20 cellular contexts compared by ENCODE assay signal in genomic region chr1:207985190-207985589, GRCh38.
DNase-seq lines count a peak whose midpoint lies in the region; ATAC-seq, FAIRE-seq and TF ChIP-seq lines count a peak whose summit lies in the region.
"Had no signal": no experiment of that assay in that cellular context is flagged by ENCODE, and none has a peak within 500 bp of the region (broad histone marks: within the 10 kb centered on the region; RNA-seq: fewer than 3 reads in every experiment).

No MANE protein-coding gene starts in this region.

- in situ Hi-C loops in K562 (cut with MboI) = no loop called here

- H4K20me1 ChIP-seq in K562 (replicated peaks; ENCODE audit: control insufficient read depth, insufficient read depth, low read length) = no peaks in the 10 kb centered on the region
- H4K20me1 ChIP-seq: BLaER1 had no signal

- no peaks in the 10 kb centered on the region for H3K9me3 ChIP-seq in A549
- no peaks in the 10 kb centered on the region for H3K9me3 ChIP-seq in K562 (replicated peaks; ENCODE audit: control insufficient read depth, insufficient read depth, low read depth, low read length)
- H3K9me3 ChIP-seq: BE2C, BLaER1, Caco-2 had no signal

- FAIRE-seq in A549 (lab: Jason Lieb, UNC) = peak; percentile 7
- FAIRE-seq in K562 (lab: Jason Lieb, UNC) = no peak
- FAIRE-seq: D721Med, G401.6, GM12891, GM19239 had no signal

- H3K27me3 ChIP-seq in K562 (ENCODE audit: control insufficient read depth in 2 of 2, insufficient read depth in 2 of 2, low read length in 2 of 2) = peaks cover 31 to 50% of the 10 kb centered on the region in 2 experiments
- H3K27me3 ChIP-seq: BE2C, BLaER1 had no signal

- H3K36me3 ChIP-seq in K562 (ENCODE audit: control insufficient read depth, insufficient read depth, low read length) = no peaks in the 10 kb centered on the region
- H3K36me3 ChIP-seq: BE2C, BLaER1 had no signal

- H3K4me3 ChIP-seq in A549 (no peak overlapping the region), K562 (no peak overlapping the region)
- H3K4me3 ChIP-seq: BLaER1 had no signal

- TF ChIP-seq POLR2A in A549 (IDR thresholded peaks at IDR 0.05; ENCODE audit: low read length) = no peak
- no peak for TF ChIP-seq POLR2A in K562 (conservative IDR thresholded peaks at IDR 0.05)

- no peak for TF ChIP-seq CTCF in A549 (IDR thresholded peaks at IDR 0.05)
- no peak for TF ChIP-seq CTCF in K562 (IDR thresholded peaks at IDR 0.05 in 2 of 3, conservative IDR thresholded peaks at IDR 0.05 in 1 of 3; ENCODE audit: insufficient read depth in 2 of 3, low read depth in 1 of 3, low read length in 3 of 3)

- intact Hi-C loops in K562 (cut with micrococcal nuclease) = no loop called here

- WGBS in A549 (ENCODE audit: missing lambda C conversion rate) = 68% methylated on average over 4 of the region's 4 CpGs
- WGBS in K562 (ENCODE audit: insufficient coverage, low coverage, missing lambda C conversion rate) = 0% methylated on average over 4 of the region's 4 CpGs

- TF ChIP-seq EP300 in A549 (IDR thresholded peaks at IDR 0.05) (no peak), K562 (IDR thresholded peaks at IDR 0.05; ENCODE audit: low read length) (no peak)

- no peak overlapping the region for H3K4me2 ChIP-seq in A549
- no peak overlapping the region for H3K4me2 ChIP-seq in K562 (ENCODE audit: insufficient read depth, low read length)
- H3K4me2 ChIP-seq: BLaER1 had no signal

- no peaks in the 10 kb centered on the region for H3K79me2 ChIP-seq in K562 (ENCODE audit: control insufficient read depth, insufficient read depth, low read length)

- CTCF ChIA-PET in A549 (lab: Yijun Ruan, JAX) (interaction anchor here (1.2 to 2.6 kb wide), 2 partner anchors 13 to 16 kb away, joined by 4 to 9 read pairs; no protein-coding TSS in a partner anchor), K562 (lab: Yijun Ruan, JAX; ENCODE audit: low intra/inter-chr PET ratio) (no interaction called here)

- no peaks in the 10 kb centered on the region for H3K9me1 ChIP-seq in K562 (ENCODE audit: control insufficient read depth, insufficient read depth, low read length)

- no peak for DNase-seq in A549 (ENCODE audit: low read depth in 1 of 2, low spot score in 1 of 2)
- DNase-seq in K562 (ENCODE audit: extremely low read depth in 1 of 4, low spot score in 3 of 4) = no peak
- peak; percentile 7 for DNase-seq in fibroblast of peridontal ligament (ENCODE audit: extremely low read depth)
- no peak for DNase-seq in amniotic stem cell (lab: John Stamatoyannopoulos, UW)
- DNase-seq: ACHN; BE2C; Caco-2; Calu3; CD4-positive, alpha-beta T cell; CD8-positive, alpha-beta T cell; DMS79 treated with DMSO at 0.1 percent for 48 hours; GF-D8 had no signal

- H3K27ac ChIP-seq in A549 (no peak overlapping the region), K562 (ENCODE audit: extremely low read depth, low read depth, low read length) (no peak overlapping the region)
- H3K27ac ChIP-seq: 22Rv1, BLaER1, C4-2B had no signal

- TF ChIP-seq RAD21 in A549 (conservative IDR thresholded peaks at IDR 0.05 in 1 of 2, IDR thresholded peaks at IDR 0.05 in 1 of 2) = no peak
- TF ChIP-seq RAD21 in K562 (CRISPR knock-in tag; conservative IDR thresholded peaks at IDR 0.05 in 1 of 2, IDR thresholded peaks at IDR 0.05 in 1 of 2) = no peak

- no peaks in the 10 kb centered on the region for H3K4me1 ChIP-seq in A549
- H3K4me1 ChIP-seq in K562 (replicated peaks in 1 of 2; ENCODE audit: control insufficient read depth in 2 of 2, insufficient read depth in 2 of 2, low read length in 2 of 2) = peaks cover 0 to 3% of the 10 kb centered on the region in 2 experiments; a peak in 1 of 5 replicates
- H3K4me1 ChIP-seq: BE2C, BLaER1, Caco-2 had no signal

- ATAC-seq in A549 = no peak
- no peak for ATAC-seq in K562
- no peak for ATAC-seq in GM21423 (IDR thresholded peaks at IDR 0.05; ENCODE audit: unreplicated experiment)
- ATAC-seq: CD8-positive, alpha-beta T cell had no signal

- H2AFZ ChIP-seq in K562 (ENCODE audit: low read depth, low read length) = no peak overlapping the region

- BruUV-seq in K562 (replicated peaks; lab: Mats Ljungman, UMichigan) = no TSS peak

- no peak overlapping the region for H3K9ac ChIP-seq in K562 (ENCODE audit: insufficient read depth in 1 of 2, low read depth in 2 of 2, low read length in 2 of 2)
- H3K9ac ChIP-seq: BLaER1 had no signal

- POLR2A ChIA-PET in A549 (lab: Yijun Ruan, JAX) = no interaction called here
- POLR2A ChIA-PET in K562 (lab: Yijun Ruan, JAX) = interaction anchor here (0.6 to 1.6 kb wide), 2 partner anchors 9 to 15 kb away, joined by 3 to 5 read pairs; no protein-coding TSS in a partner anchor

TF ChIP-seq in A549, 52 proteins besides CTCF, POLR2A, EP300 and RAD21:
- TF ChIP-seq ZFP36 (IDR thresholded peaks at IDR 0.05; ENCODE audit: borderline replicate concordance, partially characterized antibody) (no peak), ELK1 (IDR thresholded peaks at IDR 0.05; ENCODE audit: low read depth, low read length) (no peak), GATA3 (IDR thresholded peaks at IDR 0.05; ENCODE audit: borderline replicate concordance) (no peak)

TF ChIP-seq in K562, 482 proteins besides CTCF, POLR2A, EP300 and RAD21:
- TF ChIP-seq ZBTB17 (CRISPR knock-in tag; IDR thresholded peaks at IDR 0.05) (no peak), MEIS2 (IDR thresholded peaks at IDR 0.05; ENCODE audit: partially characterized antibody) (peak; percentile 24), ELK1 (CRISPR knock-in tag; IDR thresholded peaks at IDR 0.05) (no peak), CEBPB (tag; IDR thresholded peaks at IDR 0.05) (no peak), HNRNPK (IDR thresholded peaks at IDR 0.05; ENCODE audit: low read depth, low read length, poor library complexity, severe bottlenecking) (no peak), ZNF24 (IDR thresholded peaks at IDR 0.05) (no peak), CBX8 (IDR thresholded peaks at IDR 0.05; ENCODE audit: borderline replicate concordance, extremely low read depth, low read depth, low read length, poor library complexity, severe bottlenecking) (peak; percentile 57), MYC (IDR thresholded peaks at IDR 0.05; ENCODE audit: low read depth, low read length) (no peak), MYC (CRISPR knock-in tag; IDR thresholded peaks at IDR 0.05; ENCODE audit: borderline replicate concordance, low read depth) (no peak), CCAR2 (IDR thresholded peaks at IDR 0.05; ENCODE audit: low read depth, low read length) (no peak), PHB (CRISPR knock-in tag; IDR thresholded peaks at IDR 0.05) (no peak), NFIX (CRISPR knock-in tag; IDR thresholded peaks at IDR 0.05; ENCODE audit: low read depth) (no peak), DEAF1 (CRISPR knock-in tag; IDR thresholded peaks at IDR 0.05) (no peak), BRCA1 (IDR thresholded peaks at IDR 0.05) (no peak), BRCA1 (CRISPR knock-in tag; IDR thresholded peaks at IDR 0.05) (no peak), SREBF2 (CRISPR knock-in tag; IDR thresholded peaks at IDR 0.05) (no peak), ZBTB1 (CRISPR knock-in tag; IDR thresholded peaks at IDR 0.05; ENCODE audit: borderline replicate concordance, low read depth) (no peak), BRD4 (IDR thresholded peaks at IDR 0.05) (no peak)

Comparison
In these comparisons a context has a peak if more than half of its experiments do, and no peak if none do; other contexts are left out.
1. Of the 35 proteins assayed by ChIP-seq in both K562 and A549: peak only in K562: CBX8; only in A549: none; in both: none; in neither: 34.